13 cellular contexts compared by ENCODE assay signal in genomic region chr7:134856692-134857091, GRCh38.
DNase-seq lines count a peak whose midpoint lies in the region; ATAC-seq and TF ChIP-seq lines count a peak whose summit lies in the region.
"Had no signal": no experiment of that assay in that cellular context is flagged by ENCODE, and none has a peak within 500 bp of the region (broad histone marks: within the 10 kb centered on the region; RNA-seq: fewer than 3 reads in every experiment).

No MANE protein-coding gene starts in this region.

- H3K27ac Mint-ChIP-seq in activated naive CD8-positive, alpha-beta T cell treated with anti-CD3 and anti-CD28 coated beads for 36 hours = peak overlapping the region; percentile 49

- TF ChIP-seq POLR2A in gastrocnemius medialis (IDR thresholded peaks at IDR 0.05) = no peak

- H3K36me3 Mint-ChIP-seq in activated naive CD8-positive, alpha-beta T cell treated with anti-CD3 and anti-CD28 coated beads for 36 hours = peaks cover 26% of the 10 kb centered on the region

- CTCF ChIA-PET in HEK293 (lab: Yijun Ruan, JAX) = interaction anchor here (0.6 to 2.5 kb wide), 3 partner anchors 107 to 1654 kb away, joined by 3 to 11 read pairs (median 3); no protein-coding TSS in a partner anchor

- 41% methylated on average over 4 of the region's 4 CpGs for WGBS in right cardiac atrium

- POLR2A ChIA-PET in HEK293 (lab: Yijun Ruan, JAX) = no interaction called here

- no peak for DNase-seq in activated naive CD8-positive, alpha-beta T cell treated with anti-CD3 and anti-CD28 coated beads for 36 hours
- DNase-seq in right cardiac atrium = no peak
- no peak for DNase-seq in gastrocnemius medialis
- no peak for DNase-seq in omental fat pad (ENCODE audit: low spot score)
- no peak for DNase-seq in NCI-H2171 (lab: John Stamatoyannopoulos, UW)
- DNase-seq: activated T-cell treated with anti-CD3 and anti-CD28 coated beads, Interleukin-2, amount 50 U/mL, for 1 hour; Caco-2; NCI-H187; SHP77 treated with DMSO at 0.1 percent for 48 hours; stimulated activated naive CD8-positive, alpha-beta T cell treated with anti-CD3 and anti-CD28 coated beads, Interleukin-15, amount 100 ng/mL, for 72 hours had no signal

- no peak overlapping the region for H3K4me3 Mint-ChIP-seq in activated naive CD8-positive, alpha-beta T cell treated with anti-CD3 and anti-CD28 coated beads for 36 hours

- no peaks in the 10 kb centered on the region for H3K4me1 ChIP-seq in HEK293 (ENCODE audit: control insufficient read depth, insufficient read depth, low read length)
- peaks cover 12% of the 10 kb centered on the region for H3K4me1 ChIP-seq in right cardiac atrium (ENCODE audit: control insufficient read depth, insufficient read depth, low read length)
- H3K4me1 ChIP-seq in gastrocnemius medialis = peaks cover 3 to 14% of the 10 kb centered on the region in 2 donors
- H3K4me1 ChIP-seq: Caco-2 had no signal

- peaks cover 22% of the 10 kb centered on the region for H3K4me1 Mint-ChIP-seq in activated naive CD8-positive, alpha-beta T cell treated with anti-CD3 and anti-CD28 coated beads for 36 hours

- H3K27me3 ChIP-seq in right cardiac atrium (ENCODE audit: control insufficient read depth, insufficient read depth) (no peaks in the 10 kb centered on the region), gastrocnemius medialis (no peaks in the 10 kb centered on the region)
- H3K27me3 ChIP-seq: cardiac muscle cell had no signal

- ATAC-seq in right cardiac atrium (peak; percentile 36 to 45), gastrocnemius medialis (no peak), omental fat pad (ENCODE audit: low FRiP score) (no peak), GM21825 (IDR thresholded peaks at IDR 0.05; ENCODE audit: unreplicated experiment) (no peak)
- ATAC-seq: stimulated activated naive CD8-positive, alpha-beta T cell treated with anti-CD3 and anti-CD28 coated beads, Interleukin-15, amount 100 ng/mL, for 72 hours had no signal

- H3K27me3 Mint-ChIP-seq in activated naive CD8-positive, alpha-beta T cell treated with anti-CD3 and anti-CD28 coated beads for 36 hours = no peaks in the 10 kb centered on the region
- H3K27me3 Mint-ChIP-seq: stimulated activated naive CD8-positive, alpha-beta T cell treated with anti-CD3 and anti-CD28 coated beads, Interleukin-15, amount 100 ng/mL, for 72 hours had no signal

- H3K27ac ChIP-seq in HEK293 (ENCODE audit: extremely low read depth, low read depth, low read length) = no peak overlapping the region
- H3K27ac ChIP-seq in right cardiac atrium (ENCODE audit: low read length) = no peak overlapping the region
- peak overlapping the region in 3 of 4 donors; percentile 43 to 68 (median 54) for H3K27ac ChIP-seq in gastrocnemius medialis
- H3K27ac ChIP-seq: cardiac muscle cell had no signal

- peaks cover 9% of the 10 kb centered on the region for H3K9me3 Mint-ChIP-seq in activated naive CD8-positive, alpha-beta T cell treated with anti-CD3 and anti-CD28 coated beads for 36 hours

- no peaks in the 10 kb centered on the region for H3K36me3 ChIP-seq in HEK293 (ENCODE audit: control insufficient read depth in 2 of 2, insufficient read depth in 1 of 2, low read length in 2 of 2)
- H3K36me3 ChIP-seq in gastrocnemius medialis = no peaks in the 10 kb centered on the region
- H3K36me3 ChIP-seq: cardiac muscle cell had no signal

- no peaks in the 10 kb centered on the region for H3K9me3 ChIP-seq in HEK293 (ENCODE audit: control insufficient read depth, insufficient read depth, low read depth, low read length)
- no peaks in the 10 kb centered on the region for H3K9me3 ChIP-seq in right cardiac atrium (ENCODE audit: control insufficient read depth, low read length)
- no peaks in the 10 kb centered on the region for H3K9me3 ChIP-seq in gastrocnemius medialis
- H3K9me3 ChIP-seq: Caco-2 had no signal

- intact Hi-C loops in right cardiac atrium (cut with DNase I) (no loop called here), gastrocnemius medialis (cut with DNase I; ENCODE audit: low total_unique reads) (no loop called here)

- H3K4me3 ChIP-seq in HEK293 (ENCODE audit: low read depth, low read length) = no peak overlapping the region
- H3K4me3 ChIP-seq in right cardiac atrium (ENCODE audit: low read length) = no peak overlapping the region
- H3K4me3 ChIP-seq in gastrocnemius medialis = no peak overlapping the region
- H3K4me3 ChIP-seq: cardiac muscle cell had no signal

- no peak for TF ChIP-seq CTCF in HEK293 (tag by site-specific recombination; IDR thresholded peaks at IDR 0.05)
- TF ChIP-seq CTCF in gastrocnemius medialis (IDR thresholded peaks at IDR 0.05 in 4 of 5, conservative IDR thresholded peaks at IDR 0.05 in 1 of 5) = no peak
- TF ChIP-seq CTCF in omental fat pad (IDR thresholded peaks at IDR 0.05) = no peak

- in situ Hi-C loops in gastrocnemius medialis (cut with MboI; ENCODE audit: low sequenced_read_pairs in 4 of 4) = no loop called here

TF ChIP-seq in HEK293, 187 proteins besides CTCF, POLR2A, EP300 and RAD21:
- TF ChIP-seq SCRT2 (tag by site-specific recombination; IDR thresholded peaks at IDR 0.05) = peak; percentile 82
- TF ChIP-seq SCRT1 (tag by site-specific recombination; IDR thresholded peaks at IDR 0.05; ENCODE audit: borderline replicate concordance) = peak; percentile 73; the same call in 1 of the 2 replicates
- no peak for TF ChIP-seq ZBTB11 (tag by site-specific recombination; conservative IDR thresholded peaks at IDR 0.05; ENCODE audit: low read depth)
TF ChIP-seq in HEK293: peak in this region for 2.

Comparison
In these comparisons a context has a peak if more than half of its experiments do, and no peak if none do; other contexts are left out.
1. H3K27ac ChIP-seq: peak in gastrocnemius medialis (3 of 4); none in HEK293 (single experiment) and right cardiac atrium (single experiment).
2. ATAC-seq: peak in right cardiac atrium (2 of 2); none in gastrocnemius medialis (0 of 2), omental fat pad (single experiment) and GM21825 (single experiment).